ENCODE assay signal across 25 cellular contexts in the genomic region with DNA sequence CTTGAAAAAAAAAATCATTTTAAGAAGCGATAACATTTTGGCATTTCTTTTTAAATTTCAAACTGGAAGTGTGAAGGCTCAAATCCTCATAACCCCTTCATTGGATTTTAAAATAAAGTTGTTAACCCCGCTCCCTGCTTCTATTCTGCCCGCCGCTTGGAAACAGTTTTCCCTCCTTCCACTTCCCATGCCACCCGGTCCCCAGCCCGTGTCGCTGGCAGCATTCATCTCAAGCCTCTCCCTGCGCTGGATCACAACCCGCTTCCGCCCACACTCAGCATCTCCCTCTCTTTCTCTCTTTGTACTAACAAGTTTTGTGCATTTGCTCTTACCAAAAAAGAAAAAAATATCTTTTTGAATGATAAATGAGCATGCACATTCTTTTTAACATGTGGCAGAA. TPM values are rescaled to one million over a fixed set of nuclear protein-coding genes. Genes with fewer than 3 reads are reported as not detected.
A peak's percentile ranks its signal among the peaks of the same experiment; 100 is the strongest.
DNase-seq lines count a peak whose midpoint lies in the region; ATAC-seq and TF ChIP-seq lines count a peak whose summit lies in the region.
"Had no signal": no experiment of that assay in that cellular context is flagged by ENCODE, and none has a peak within 500 bp of the region (broad histone marks: within the 10 kb centered on the region; RNA-seq: fewer than 3 reads in every experiment).

No MANE protein-coding gene starts in this region.

- peaks cover 0 to 3% of the 10 kb centered on the region in 2 donors for H3K36me3 Mint-ChIP-seq in activated T-cell treated with anti-CD3 and anti-CD28 coated beads, Interleukin-2, amount 50 U/mL, for 72 hours (ENCODE audit: insufficient read depth in 2 of 2)
- no peaks in the 10 kb centered on the region for H3K36me3 Mint-ChIP-seq in activated T-cell treated with anti-CD3 and anti-CD28 coated beads, Interleukin-2, amount 50 U/mL, for 24 hours (ENCODE audit: low read depth)
- no peaks in the 10 kb centered on the region for H3K36me3 Mint-ChIP-seq in nephron progenitor cell (ENCODE audit: low read depth)
- no peaks in the 10 kb centered on the region for H3K36me3 Mint-ChIP-seq in activated T-helper 17 cell treated with anti-CD3 and anti-CD28 coated beads, Interleukin-2, amount 50 U/mL, for 72 hours (ENCODE audit: low read depth)
- H3K36me3 Mint-ChIP-seq: CD4-positive, CD25-positive, alpha-beta regulatory T cell; CD8-positive, alpha-beta memory T cell had no signal

- H3K9me3 Mint-ChIP-seq in activated T-cell treated with anti-CD3 and anti-CD28 coated beads, Interleukin-2, amount 50 U/mL, for 72 hours, result peaks cover 7 to 10% of the 10 kb centered on the region in 2 donors
- peaks cover 9% of the 10 kb centered on the region for H3K9me3 Mint-ChIP-seq in activated T-cell treated with anti-CD3 and anti-CD28 coated beads, Interleukin-2, amount 50 U/mL, for 24 hours
- H3K9me3 Mint-ChIP-seq in nephron progenitor cell, result no peaks in the 10 kb centered on the region
- no peaks in the 10 kb centered on the region for H3K9me3 Mint-ChIP-seq in activated T-helper 17 cell treated with anti-CD3 and anti-CD28 coated beads, Interleukin-2, amount 50 U/mL, for 72 hours

- no peak for ATAC-seq in activated T-cell treated with anti-CD3 and anti-CD28 coated beads, Interleukin-2, amount 50 U/mL, for 72 hours (replicated peaks in 1 of 2)
- ATAC-seq in activated T-helper 17 cell treated with anti-CD3 and anti-CD28 coated beads, Interleukin-2, amount 50 U/mL, for 72 hours (replicated peaks), result no peak
- ATAC-seq in GM19328 (IDR thresholded peaks at IDR 0.05; ENCODE audit: unreplicated experiment), result no peak
- ATAC-seq: A549, GM12878, HCT116, HepG2 had no signal

- no peak for DNase-seq in activated T-cell treated with anti-CD3 and anti-CD28 coated beads, Interleukin-2, amount 50 U/mL, for 72 hours
- no peak for DNase-seq in activated T-cell treated with anti-CD3 and anti-CD28 coated beads, Interleukin-2, amount 50 U/mL, for 24 hours
- DNase-seq in esophagus muscularis mucosa (ENCODE audit: extremely low spot score) (peak; percentile 37), nephron progenitor cell (no peak), NCI-H1417 (lab: John Stamatoyannopoulos, UW) (no peak)
- DNase-seq: BE2C; C1 segment of cervical spinal cord; CD4-positive, CD25-positive, alpha-beta regulatory T cell; CD8-positive, alpha-beta memory T cell; COR-L47; DMS 273 treated with DMSO at 0.1 percent for 48 hours; DMS53; DND-41; EL; GOT3; H7 had no signal

- 91% methylated on average over 10 of the region's 10 CpGs for WGBS in esophagus muscularis mucosa

- H3K4me3 Mint-ChIP-seq in activated T-cell treated with anti-CD3 and anti-CD28 coated beads, Interleukin-2, amount 50 U/mL, for 72 hours, result no peak overlapping the region
- H3K4me3 Mint-ChIP-seq in activated T-cell treated with anti-CD3 and anti-CD28 coated beads, Interleukin-2, amount 50 U/mL, for 24 hours, result no peak overlapping the region
- no peak overlapping the region for H3K4me3 Mint-ChIP-seq in nephron progenitor cell
- no peak overlapping the region for H3K4me3 Mint-ChIP-seq in activated T-helper 17 cell treated with anti-CD3 and anti-CD28 coated beads, Interleukin-2, amount 50 U/mL, for 72 hours
- H3K4me3 Mint-ChIP-seq: CD4-positive, CD25-positive, alpha-beta regulatory T cell; CD8-positive, alpha-beta memory T cell had no signal

- H3K4me1 Mint-ChIP-seq in activated T-cell treated with anti-CD3 and anti-CD28 coated beads, Interleukin-2, amount 50 U/mL, for 72 hours (ENCODE audit: low read depth), result no peaks in the 10 kb centered on the region
- no peaks in the 10 kb centered on the region for H3K4me1 Mint-ChIP-seq in activated T-cell treated with anti-CD3 and anti-CD28 coated beads, Interleukin-2, amount 50 U/mL, for 24 hours (ENCODE audit: low read depth)
- peaks cover 60% of the 10 kb centered on the region for H3K4me1 Mint-ChIP-seq in nephron progenitor cell
- no peaks in the 10 kb centered on the region for H3K4me1 Mint-ChIP-seq in activated T-helper 17 cell treated with anti-CD3 and anti-CD28 coated beads, Interleukin-2, amount 50 U/mL, for 72 hours
- H3K4me1 Mint-ChIP-seq: CD8-positive, alpha-beta memory T cell had no signal

- H3K27me3 Mint-ChIP-seq in activated T-cell treated with anti-CD3 and anti-CD28 coated beads, Interleukin-2, amount 50 U/mL, for 72 hours (ENCODE audit: low read depth), result no peaks in the 10 kb centered on the region
- peaks cover 2% of the 10 kb centered on the region for H3K27me3 Mint-ChIP-seq in activated T-cell treated with anti-CD3 and anti-CD28 coated beads, Interleukin-2, amount 50 U/mL, for 24 hours
- peaks cover 18% of the 10 kb centered on the region for H3K27me3 Mint-ChIP-seq in nephron progenitor cell (ENCODE audit: low read depth, poor library complexity)
- no peaks in the 10 kb centered on the region for H3K27me3 Mint-ChIP-seq in activated T-helper 17 cell treated with anti-CD3 and anti-CD28 coated beads, Interleukin-2, amount 50 U/mL, for 72 hours
- H3K27me3 Mint-ChIP-seq: CD4-positive, CD25-positive, alpha-beta regulatory T cell had no signal

- H3K27ac Mint-ChIP-seq in activated T-cell treated with anti-CD3 and anti-CD28 coated beads, Interleukin-2, amount 50 U/mL, for 72 hours, result peak overlapping the region; percentile 59
- no peak overlapping the region for H3K27ac Mint-ChIP-seq in activated T-cell treated with anti-CD3 and anti-CD28 coated beads, Interleukin-2, amount 50 U/mL, for 24 hours
- peak overlapping the region; percentile 2 for H3K27ac Mint-ChIP-seq in nephron progenitor cell
- H3K27ac Mint-ChIP-seq in activated T-helper 17 cell treated with anti-CD3 and anti-CD28 coated beads, Interleukin-2, amount 50 U/mL, for 72 hours, result no peak overlapping the region
- H3K27ac Mint-ChIP-seq: CD8-positive, alpha-beta memory T cell had no signal

- no peak overlapping the region for H3K9ac ChIP-seq in skeletal muscle satellite cell (ENCODE audit: low read depth, low read length)

- no peak for TF ChIP-seq POLR2A in esophagus muscularis mucosa (IDR thresholded peaks at IDR 0.05; ENCODE audit: low read depth)

- no peak for TF ChIP-seq EP300 in esophagus muscularis mucosa (IDR thresholded peaks at IDR 0.05)

- no peak overlapping the region for H3K27ac ChIP-seq in esophagus muscularis mucosa (replicated peaks in 1 of 4)
- H3K27ac ChIP-seq: 22Rv1, A549 had no signal

- no peaks in the 10 kb centered on the region for H3K4me1 ChIP-seq in esophagus muscularis mucosa
- no peaks in the 10 kb centered on the region for H3K4me1 ChIP-seq in skeletal muscle satellite cell (ENCODE audit: control insufficient read depth, insufficient read depth, low read length)
- H3K4me1 ChIP-seq: A549, BE2C had no signal

- H3K4me3 ChIP-seq in esophagus muscularis mucosa (no peak overlapping the region), skeletal muscle satellite cell (ENCODE audit: low read length) (no peak overlapping the region)
- H3K4me3 ChIP-seq: A549, GM12878 had no signal

- no peaks in the 10 kb centered on the region for H3K9me3 ChIP-seq in esophagus muscularis mucosa
- no peaks in the 10 kb centered on the region for H3K9me3 ChIP-seq in skeletal muscle satellite cell (replicated peaks; ENCODE audit: low read length)
- H3K9me3 ChIP-seq: A549, BE2C had no signal

- intact Hi-C loops in esophagus muscularis mucosa (cut with DNase I), result no loop called here

- H3K27me3 ChIP-seq in esophagus muscularis mucosa (peaks cover 0 to 4% (median 0%) of the 10 kb centered on the region in 4 donors), skeletal muscle satellite cell (ENCODE audit: control insufficient read depth, insufficient read depth, low read length) (peaks cover 11% of the 10 kb centered on the region)
- H3K27me3 ChIP-seq: BE2C had no signal

- TF ChIP-seq CTCF in esophagus muscularis mucosa (IDR thresholded peaks at IDR 0.05) (no peak), nephron progenitor cell (IDR thresholded peaks at IDR 0.05) (no peak)

- H3K36me3 ChIP-seq in esophagus muscularis mucosa (no peaks in the 10 kb centered on the region), skeletal muscle satellite cell (ENCODE audit: insufficient read depth, low read length) (no peaks in the 10 kb centered on the region)
- H3K36me3 ChIP-seq: BE2C had no signal

- H3K4me2 ChIP-seq in skeletal muscle satellite cell (ENCODE audit: low read length), result peak overlapping the region; percentile 71
- H3K4me2 ChIP-seq: A549 had no signal

RNA-seq across cellular contexts. Expression of a gene that starts 15.4 kb away (rescaled TPM):
- not detected for total RNA-seq in activated T-cell treated with anti-CD3 and anti-CD28 coated beads, Interleukin-2, amount 50 U/mL, for 72 hours
- total RNA-seq in esophagus muscularis mucosa, result 1 to 10 TPM; 2.9 to 8.8 (median 3.9) TPM
- total RNA-seq in skeletal muscle satellite cell (2012; rRNA removed), result 0.76 and 1.3 TPM in 2 replicates
- not detected for total RNA-seq in activated T-helper 17 cell treated with anti-CD3 and anti-CD28 coated beads, Interleukin-2, amount 50 U/mL, for 72 hours
- total RNA-seq: CD4-positive, CD25-positive, alpha-beta regulatory T cell; CD8-positive, alpha-beta memory T cell; G401; HepG2 had no signal

Comparison
In these comparisons a context has a peak if more than half of its experiments do, and no peak if none do; other contexts are left out.
1. H3K27ac Mint-ChIP-seq: peak in activated T-cell treated with anti-CD3 and anti-CD28 coated beads, Interleukin-2, amount 50 U/mL, for 72 hours (single experiment) and nephron progenitor cell (single experiment); none in activated T-cell treated with anti-CD3 and anti-CD28 coated beads, Interleukin-2, amount 50 U/mL, for 24 hours (single experiment) and activated T-helper 17 cell treated with anti-CD3 and anti-CD28 coated beads, Interleukin-2, amount 50 U/mL, for 72 hours (single experiment).